Comparison of ENCODE assay signal across 19 cellular contexts in the genomic region with DNA sequence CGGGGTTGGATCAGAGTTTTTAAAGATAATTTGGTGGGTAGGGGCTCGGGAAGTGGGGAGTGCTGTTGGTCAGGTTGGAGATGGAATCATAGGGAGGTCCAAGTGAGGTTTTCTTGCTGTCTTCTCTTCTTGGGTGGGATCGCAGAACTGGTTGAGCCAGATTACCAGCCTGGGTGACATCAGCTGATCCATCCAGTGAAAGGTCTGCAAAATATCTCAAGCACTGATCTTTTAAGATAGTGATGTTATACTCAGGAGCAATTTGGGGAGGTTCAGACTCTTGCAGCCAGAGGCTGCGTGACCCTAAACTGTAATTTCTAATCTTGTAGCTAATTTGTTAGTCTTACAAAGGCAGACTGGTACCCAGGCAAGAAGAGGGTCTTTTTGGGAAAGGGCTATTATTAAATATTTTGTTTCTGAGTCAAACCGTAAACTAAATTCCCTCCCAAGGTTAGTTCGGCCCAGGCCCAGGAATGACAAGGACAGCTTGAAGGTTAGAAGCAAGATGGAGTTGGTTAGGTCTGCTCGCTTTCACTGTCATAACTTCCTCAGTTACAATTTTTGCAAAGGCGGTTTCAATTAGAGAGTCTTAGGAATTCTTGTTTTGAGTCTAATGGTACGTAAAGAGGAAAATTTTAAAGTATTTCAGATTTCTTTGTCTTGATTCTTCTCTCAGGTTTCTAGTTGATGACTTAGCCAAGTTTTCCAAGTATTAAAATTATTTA.
"Had no signal": no experiment of that assay in that cellular context is flagged by ENCODE, and none has a peak within 500 bp of the region (broad histone marks: within the 10 kb centered on the region; RNA-seq: fewer than 3 reads in every experiment).

No MANE protein-coding gene starts in this region.

- H3K9me3 Mint-ChIP-seq: activated T-helper 2 cell treated with anti-CD3 and anti-CD28 coated beads, Interferon-gamma antibody, Interleukin-2, Interleukin-4, amounts not matched to agents 10 μg/mL and 5 μg/mL and 100 μg/mL, durations not matched to agents 14 hours and 24 hours and 36 hours; natural killer cell treated with Interleukin-12 subunit alpha and Interleukin-12 subunit beta and Interleukin-15 and Interleukin-18, amount 100 ng/mL, for 72 hours had no signal

- H3K4me3 ChIP-seq: dorsolateral prefrontal cortex, sigmoid colon, suprapubic skin had no signal

- H3K9me3 ChIP-seq: sigmoid colon, suprapubic skin had no signal

- DNase-seq: activated CD4-positive, alpha-beta T cell treated with anti-CD3 and anti-CD28 coated beads for 4 hours; activated T-cell treated with anti-CD3 and anti-CD28 coated beads for 4 hours; anterior cingulate cortex; dorsolateral prefrontal cortex; foreskin keratinocyte; head of caudate nucleus; mammary epithelial cell; occipital lobe; sigmoid colon; stimulated activated CD4-positive, alpha-beta T cell treated with anti-CD3 and anti-CD28 coated beads, Interleukin-12 subunit alpha, Interleukin-12 subunit beta, amount 100 ng/mL, for 4 hours; stimulated activated naive CD4-positive, alpha-beta T cell treated with Interleukin-2 at 50 U/mL for 16 hours; T1000 had no signal

- H3K27me3 Mint-ChIP-seq: activated naive CD8-positive, alpha-beta T cell; natural killer cell treated with Interleukin-12 subunit alpha and Interleukin-12 subunit beta and Interleukin-15 and Interleukin-18, amount 100 ng/mL, for 72 hours had no signal

- ATAC-seq: foreskin keratinocyte; left lobe of liver; natural killer cell treated with Interleukin-12 subunit alpha and Interleukin-12 subunit beta and Interleukin-15 and Interleukin-18, amount 100 ng/mL, for 72 hours had no signal

- H3K27me3 ChIP-seq: dorsolateral prefrontal cortex, foreskin keratinocyte, sigmoid colon, suprapubic skin had no signal

- FAIRE-seq: endometrium had no signal

- H3K4me3 Mint-ChIP-seq: activated naive CD8-positive, alpha-beta T cell; natural killer cell treated with Interleukin-12 subunit alpha and Interleukin-12 subunit beta and Interleukin-15 and Interleukin-18, amount 100 ng/mL, for 72 hours had no signal

- H3K27ac ChIP-seq: foreskin keratinocyte, sigmoid colon, suprapubic skin, VCaP had no signal
